In genomic region chr11:77851513-77851912, GRCh38 we compare ENCODE assay signal across 29 cellular contexts. TPM values are rescaled to one million over a fixed set of nuclear protein-coding genes. Genes with fewer than 3 reads are reported as not detected.
A peak's percentile ranks its signal among the peaks of the same experiment; 100 is the strongest.
DNase-seq lines count a peak whose midpoint lies in the region; ATAC-seq, FAIRE-seq and TF ChIP-seq lines count a peak whose summit lies in the region.
"Had no signal": no experiment of that assay in that cellular context is flagged by ENCODE, and none has a peak within 500 bp of the region (broad histone marks: within the 10 kb centered on the region; RNA-seq: fewer than 3 reads in every experiment).

No MANE protein-coding gene starts in this region.

- H3K36me3 Mint-ChIP-seq in nephron progenitor cell (ENCODE audit: low read depth): peaks cover 89% of the 10 kb centered on the region

- BruUV-seq in K562 (replicated peaks; lab: Mats Ljungman, UMichigan): no TSS peak
- BruUV-seq in mammary epithelial cell (replicated peaks; lab: Mats Ljungman, UMichigan): no TSS peak

- no peak overlapping the region for H3K4me2 ChIP-seq in K562 (ENCODE audit: insufficient read depth, low read length)
- H3K4me2 ChIP-seq in mammary epithelial cell (ENCODE audit: insufficient read depth, low read depth, low read length): no peak overlapping the region
- H3K4me2 ChIP-seq: BLaER1 treated with 17β-estradiol and CSF1 and Interleukin-3, amounts not matched to agents 10 nM and 100 nM; PC-9 had no signal

- H3K4me1 ChIP-seq in HEK293 (ENCODE audit: control insufficient read depth, insufficient read depth, low read length) (no peaks in the 10 kb centered on the region), K562 (replicated peaks in 1 of 2; ENCODE audit: control insufficient read depth in 2 of 2, insufficient read depth in 2 of 2, low read length in 2 of 2) (no peaks in the 10 kb centered on the region), mammary epithelial cell (ENCODE audit: insufficient read depth, low read length) (no peaks in the 10 kb centered on the region)

- no peak overlapping the region for H3K27ac ChIP-seq in HEK293 (ENCODE audit: extremely low read depth, low read depth, low read length)
- H3K27ac ChIP-seq in K562 (ENCODE audit: extremely low read depth, low read depth, low read length): no peak overlapping the region
- no peak overlapping the region for H3K27ac ChIP-seq in mammary epithelial cell (ENCODE audit: insufficient read depth, low read depth, low read length)
- H3K27ac ChIP-seq: BLaER1 treated with 17β-estradiol and CSF1 and Interleukin-3, amounts not matched to agents 10 nM and 100 nM; HL-60; PC-9; SJSA1 had no signal

- peaks cover 47% of the 10 kb centered on the region for H3K9me3 Mint-ChIP-seq in nephron progenitor cell

- H3K27me3 ChIP-seq in K562 (ENCODE audit: control insufficient read depth in 2 of 2, insufficient read depth in 2 of 2, low read length in 2 of 2): no peaks in the 10 kb centered on the region
- no peaks in the 10 kb centered on the region for H3K27me3 ChIP-seq in mammary epithelial cell (ENCODE audit: insufficient read depth, low read length)
- H3K27me3 ChIP-seq: BLaER1 treated with 17β-estradiol and CSF1 and Interleukin-3, amounts not matched to agents 10 nM and 100 nM; SJSA1 had no signal

- no peak for TF ChIP-seq POLR2A in K562 (conservative IDR thresholded peaks at IDR 0.05)

- no peak overlapping the region for H3K4me3 Mint-ChIP-seq in nephron progenitor cell
- H3K4me3 Mint-ChIP-seq: CD4-positive, alpha-beta T cell had no signal

- H3K9me1 ChIP-seq in K562 (ENCODE audit: control insufficient read depth, insufficient read depth, low read length): no peaks in the 10 kb centered on the region

- H3K4me3 ChIP-seq in HEK293 (ENCODE audit: low read depth, low read length) (no peak overlapping the region), K562 (no peak overlapping the region), fibroblast of pulmonary artery (replicated peaks; ENCODE audit: low read depth, low read length) (no peak overlapping the region), mammary epithelial cell (replicated peaks in 1 of 3; ENCODE audit: insufficient read depth in 1 of 3, low read depth in 2 of 3, low read length in 3 of 3) (no peak overlapping the region)
- H3K4me3 ChIP-seq: BLaER1 treated with 17β-estradiol and CSF1 and Interleukin-3, amounts not matched to agents 10 nM and 100 nM; PC-9; SJSA1 had no signal

- H2AFZ ChIP-seq in K562 (ENCODE audit: low read depth, low read length): no peak overlapping the region
- no peak overlapping the region for H2AFZ ChIP-seq in mammary epithelial cell (ENCODE audit: low read depth, low read length)
- H2AFZ ChIP-seq: PC-9 had no signal

- TF ChIP-seq CTCF in HEK293 (tag by site-specific recombination; IDR thresholded peaks at IDR 0.05) (no peak), K562 (IDR thresholded peaks at IDR 0.05 in 2 of 3, conservative IDR thresholded peaks at IDR 0.05 in 1 of 3; ENCODE audit: insufficient read depth in 2 of 3, low read depth in 1 of 3, low read length in 3 of 3) (no peak), fibroblast of pulmonary artery (IDR thresholded peaks at IDR 0.05; ENCODE audit: low read length, missing control alignments) (no peak), nephron progenitor cell (IDR thresholded peaks at IDR 0.05) (no peak), mammary epithelial cell (conservative IDR thresholded peaks at IDR 0.05 in 1 of 2, IDR thresholded peaks at IDR 0.05 in 1 of 2; ENCODE audit: extremely low read depth in 1 of 2, insufficient read depth in 1 of 2, low read depth in 1 of 2, low read length in 2 of 2) (no peak)

- peaks cover 5% of the 10 kb centered on the region for H3K4me1 Mint-ChIP-seq in nephron progenitor cell

- dilution Hi-C loops in mammary epithelial cell (cut with HindIII; ENCODE audit: low sequenced_read_pairs): no loop called here

- no peak overlapping the region for H3K9ac ChIP-seq in K562 (ENCODE audit: insufficient read depth in 1 of 2, low read depth in 2 of 2, low read length in 2 of 2)
- H3K9ac ChIP-seq in mammary epithelial cell (ENCODE audit: insufficient read depth, low read length): no peak overlapping the region
- H3K9ac ChIP-seq: BLaER1 treated with 17β-estradiol and CSF1 and Interleukin-3, amounts not matched to agents 10 nM and 100 nM had no signal

- H3K27me3 Mint-ChIP-seq in nephron progenitor cell (ENCODE audit: low read depth, poor library complexity): peaks cover 5% of the 10 kb centered on the region
- H3K27me3 Mint-ChIP-seq: CD4-positive, alpha-beta T cell had no signal

- FAIRE-seq in K562 (lab: Jason Lieb, UNC): no peak
- FAIRE-seq: A204.1, D721Med, G401.6 had no signal

- H4K20me1 ChIP-seq in K562 (replicated peaks; ENCODE audit: control insufficient read depth, insufficient read depth, low read length) (no peaks in the 10 kb centered on the region), mammary epithelial cell (ENCODE audit: insufficient read depth, low read length) (no peaks in the 10 kb centered on the region)
- H4K20me1 ChIP-seq: BLaER1 treated with 17β-estradiol and CSF1 and Interleukin-3, amounts not matched to agents 10 nM and 100 nM had no signal

- TF ChIP-seq EP300 in K562 (IDR thresholded peaks at IDR 0.05; ENCODE audit: low read length): no peak

- H3K9me3 ChIP-seq in HEK293 (ENCODE audit: control insufficient read depth, insufficient read depth, low read depth, low read length) (no peaks in the 10 kb centered on the region), K562 (replicated peaks; ENCODE audit: control insufficient read depth, insufficient read depth, low read depth, low read length) (peaks cover 8% of the 10 kb centered on the region; the same call in 1 of the 2 replicates), mammary epithelial cell (replicated peaks; ENCODE audit: insufficient read depth, low read length) (peaks cover 13% of the 10 kb centered on the region)
- H3K9me3 ChIP-seq: SJSA1 had no signal

- ATAC-seq in K562 (peak; percentile 83), GM19328 (IDR thresholded peaks at IDR 0.05; ENCODE audit: unreplicated experiment) (no peak)

- in situ Hi-C loops in K562 (cut with MboI): no loop called here
- in situ Hi-C loops in mammary epithelial cell (cut with MboI; ENCODE audit: low sequenced_read_pairs in 2 of 2): no loop called here

- CTCF ChIA-PET in HEK293 (lab: Yijun Ruan, JAX) (no interaction called here), K562 (lab: Yijun Ruan, JAX; ENCODE audit: low intra/inter-chr PET ratio) (no interaction called here), mammary epithelial cell (lab: Charles Lee; ENCODE audit: low non-redundant PET) (no interaction called here)

- H3K79me2 ChIP-seq in K562 (ENCODE audit: control insufficient read depth, insufficient read depth, low read length) (no peaks in the 10 kb centered on the region), mammary epithelial cell (ENCODE audit: insufficient read depth, low read length) (no peaks in the 10 kb centered on the region)

- POLR2A ChIA-PET in HEK293 (lab: Yijun Ruan, JAX): no interaction called here
- POLR2A ChIA-PET in K562 (lab: Yijun Ruan, JAX): interaction anchor here (0.6 kb wide), 1 partner anchor 227 kb away, joined by 3 read pairs; no protein-coding TSS in a partner anchor

- no peak for TF ChIP-seq RAD21 in K562 (CRISPR knock-in tag; conservative IDR thresholded peaks at IDR 0.05 in 1 of 2, IDR thresholded peaks at IDR 0.05 in 1 of 2)

- intact Hi-C loops in K562 (cut with micrococcal nuclease) (no loop called here), mammary epithelial cell (cut with micrococcal nuclease) (no loop called here)

- DNase-seq in K562 (ENCODE audit: extremely low read depth in 1 of 4, low spot score in 3 of 4): no peak
- DNase-seq in fibroblast of pulmonary artery (ENCODE audit: low read depth): peak; percentile 19
- no peak for DNase-seq in nephron progenitor cell
- no peak for DNase-seq in mammary epithelial cell
- DNase-seq in NAMALWA (ENCODE audit: low spot score): no peak
- no peak for DNase-seq in NCI-H524 (lab: John Stamatoyannopoulos, UW)
- DNase-seq: AML-193; CD4-positive, alpha-beta T cell; DMS53; GOT3; Karpas-422; NCI-H1092 treated with DMSO at 0.1 percent for 48 hours; NCI-H1436; NCI-H187; NCI-H446; NCI-H526; NCI-H82; NK-92 treated with Interleukin-12 subunit alpha and Interleukin-12 subunit beta, amount 100 ng/mL, for 24 hours; PC-9; Right ventricle myocardium superior; RPMI8226 had no signal

- H3K36me3 ChIP-seq in HEK293 (ENCODE audit: control insufficient read depth in 2 of 2, insufficient read depth in 1 of 2, low read length in 2 of 2): peaks cover 0 to 33% of the 10 kb centered on the region in 2 experiments; a peak in 2 of 3 replicates
- no peaks in the 10 kb centered on the region for H3K36me3 ChIP-seq in K562 (ENCODE audit: control insufficient read depth, insufficient read depth, low read length)
- no peaks in the 10 kb centered on the region for H3K36me3 ChIP-seq in mammary epithelial cell (ENCODE audit: insufficient read depth, low read length)
- H3K36me3 ChIP-seq: SJSA1 had no signal

- WGBS in K562 (ENCODE audit: insufficient coverage, low coverage, missing lambda C conversion rate): 17% methylated on average over 1 of the region's 1 CpG
- WGBS in mammary epithelial cell (ENCODE audit: low coverage, missing lambda C conversion rate): 46% methylated on average over 1 of the region's 1 CpG

- peak overlapping the region; percentile 90 for H3K27ac Mint-ChIP-seq in nephron progenitor cell
- H3K27ac Mint-ChIP-seq: CD4-positive, alpha-beta T cell had no signal

RNA-seq across cellular contexts. Expression of gene AAMDC, which starts 30.6 kb away (rescaled TPM):
- 5.2 TPM in 2 replicates for total RNA-seq in K562 (2011; cell fraction: chromatin; rRNA removed; ENCODE audit: low replicate concordance)
- total RNA-seq in K562 (2011; cell fraction: nucleolus; rRNA removed): 2.2 and 4.8 TPM in 2 replicates
- total RNA-seq in K562 (2011; cell fraction: nucleoplasm; rRNA removed): 4.5 and 6.7 TPM in 2 replicates
- 12.4 and 13.7 TPM in 2 replicates for total RNA-seq in K562 (2014; rRNA removed)
- total RNA-seq in K562 (2014; rRNA removed; fragmentation: Illumina TruSeq; extraction: Trizol): 16.7 and 18.4 TPM in 2 replicates
- 13.8 and 14.5 TPM in 2 replicates for total RNA-seq in K562 (2015; rRNA removed; fragmentation: Illumina TruSeq; extraction: Trizol)
- total RNA-seq in K562 (2021): 10.4 and 10.6 TPM in 2 replicates
- 14.3 and 15.6 TPM in 2 replicates for polyA plus RNA-seq in K562 (2011; rRNA removed)
- polyA plus RNA-seq in K562 (2011; cell fraction: cytosol; rRNA removed): 3.4 and 12.8 TPM in 2 replicates
- 4.1 and 5.8 TPM in 2 replicates for polyA plus RNA-seq in K562 (2011; cell fraction: nucleus; rRNA removed)
- 28.7 and 40.3 TPM in 2 replicates for polyA plus RNA-seq in K562 (2012)
- polyA plus RNA-seq in K562 (2014; fragmentation: Illumina TruSeq; extraction: Trizol): 10.8 and 13.9 TPM in 2 replicates
- 10 to 100 TPM; 37.5 to 40.6 TPM for polyA plus RNA-seq in K562 (2014; fragmentation: Nextera tagmentation; extraction: Ambion mirVana)
- 11.9 and 17.0 TPM in 2 replicates for polyA plus RNA-seq in K562 (2014; rRNA removed)
- polyA minus RNA-seq in K562 (2011; rRNA and poly(A)+ RNA removed): 9.5 and 11.2 TPM in 2 replicates
- polyA minus RNA-seq in K562 (2011; cell fraction: cytosol; rRNA and poly(A)+ RNA removed): 2.7 and 5.7 TPM in 2 replicates
- 2.8 and 4.7 TPM in 2 replicates for polyA minus RNA-seq in K562 (2011; cell fraction: nucleus; rRNA and poly(A)+ RNA removed)
- total RNA-seq in mammary epithelial cell: 10 to 100 TPM in 1 of 2 donors, 1 to 10 TPM in 1; 7.8 to 14.0 TPM
- polyA plus RNA-seq in mammary epithelial cell: 14.8 TPM
- not detected for polyA minus RNA-seq in mammary epithelial cell

RNA-seq across cellular contexts. Expression of gene RSF1, which starts 31.0 kb away (rescaled TPM):
- total RNA-seq in K562 (2011; cell fraction: chromatin; rRNA removed; ENCODE audit: low replicate concordance): 47.1 and 111 TPM in 2 replicates
- total RNA-seq in K562 (2011; cell fraction: nucleolus; rRNA removed): 16.2 and 22.8 TPM in 2 replicates
- total RNA-seq in K562 (2011; cell fraction: nucleoplasm; rRNA removed): 55.4 and 88.9 TPM in 2 replicates
- 34.7 and 45.5 TPM in 2 replicates for total RNA-seq in K562 (2014; rRNA removed)
- total RNA-seq in K562 (2014; rRNA removed; fragmentation: Illumina TruSeq; extraction: Trizol): 43.0 and 52.8 TPM in 2 replicates
- total RNA-seq in K562 (2015; rRNA removed; fragmentation: Illumina TruSeq; extraction: Trizol): 34.5 and 42.8 TPM in 2 replicates
- 37.3 and 53.1 TPM in 2 replicates for total RNA-seq in K562 (2021)
- polyA plus RNA-seq in K562 (2011; rRNA removed): 25.2 and 26.3 TPM in 2 replicates
- polyA plus RNA-seq in K562 (2011; cell fraction: cytosol; rRNA removed): 7.2 and 13.6 TPM in 2 replicates
- polyA plus RNA-seq in K562 (2011; cell fraction: nucleus; rRNA removed): 26.3 and 32.7 TPM in 2 replicates
- 24.0 and 42.9 TPM in 2 replicates for polyA plus RNA-seq in K562 (2012)
- 59.2 and 63.6 TPM in 2 replicates for polyA plus RNA-seq in K562 (2014; fragmentation: Illumina TruSeq; extraction: Trizol)
- polyA plus RNA-seq in K562 (2014; fragmentation: Nextera tagmentation; extraction: Ambion mirVana): 10 to 100 TPM in 1 of 2 experiments, 1 to 10 TPM in 1; 9.7 to 14.4 TPM
- polyA plus RNA-seq in K562 (2014; rRNA removed): 24.1 and 33.0 TPM in 2 replicates
- 67.6 and 88.5 TPM in 2 replicates for polyA minus RNA-seq in K562 (2011; rRNA and poly(A)+ RNA removed)
- 26.3 and 33.4 TPM in 2 replicates for polyA minus RNA-seq in K562 (2011; cell fraction: cytosol; rRNA and poly(A)+ RNA removed)
- 16.0 and 39.0 TPM in 2 replicates for polyA minus RNA-seq in K562 (2011; cell fraction: nucleus; rRNA and poly(A)+ RNA removed)
- total RNA-seq in mammary epithelial cell: 10 to 100 TPM; 23.0 to 46.6 TPM
- polyA plus RNA-seq in mammary epithelial cell: 13.4 TPM
- 43.5 TPM for polyA minus RNA-seq in mammary epithelial cell
